Comparison of ENCODE assay signal across 9 cellular contexts in genomic region chr9:133370680-133371079, GRCh38. TPM values are rescaled to one million over a fixed set of nuclear protein-coding genes. Genes with fewer than 3 reads are reported as not detected.
DNase-seq lines count a peak whose midpoint lies in the region; ATAC-seq and TF ChIP-seq lines count a peak whose summit lies in the region.
"Had no signal": no experiment of that assay in that cellular context is flagged by ENCODE, and none has a peak within 500 bp of the region (broad histone marks: within the 10 kb centered on the region; RNA-seq: fewer than 3 reads in every experiment).

No MANE protein-coding gene starts in this region.

- no peak overlapping the region for H3K4me3 ChIP-seq in left lung

- H3K4me1 Mint-ChIP-seq in activated T-helper 1 cell treated with anti-CD3 and anti-CD28 coated beads, Interleukin-12 subunit alpha, Interleukin-12 subunit beta, Interleukin-2, Interleukin-4 antibody, amounts not matched to agents 30 ng/mL and 10 ng/mL and 1 ng/mL, durations not matched to agents 14 hours and 24 hours and 36 hours (ENCODE audit: low read depth): peaks cover 62% of the 10 kb centered on the region

- peak overlapping the region; percentile 41 to 44 for H3K27ac ChIP-seq in left lung

- no peak for TF ChIP-seq CTCF in left lung (IDR thresholded peaks at IDR 0.05)

- peaks cover 34 to 81% of the 10 kb centered on the region in 2 donors for H3K4me1 ChIP-seq in left lung

- ATAC-seq in left lung (peak; percentile 14), HG02970 (IDR thresholded peaks at IDR 0.05; ENCODE audit: low FRiP score, unreplicated experiment) (no peak), HG02763 (IDR thresholded peaks at IDR 0.05; ENCODE audit: unreplicated experiment) (no peak)
- ATAC-seq in stimulated activated naive CD8-positive, alpha-beta T cell treated with anti-CD3 and anti-CD28 coated beads, Interleukin-15, Interleukin-2, amounts not matched to agents 100 U/mL and 50 U/mL, for 24 hours: no peak

- H3K27ac Mint-ChIP-seq in activated T-helper 1 cell treated with anti-CD3 and anti-CD28 coated beads, Interleukin-12 subunit alpha, Interleukin-12 subunit beta, Interleukin-2, Interleukin-4 antibody, amounts not matched to agents 30 ng/mL and 10 ng/mL and 1 ng/mL, durations not matched to agents 14 hours and 24 hours and 36 hours: peak overlapping the region; percentile 76

- H3K36me3 Mint-ChIP-seq in activated T-helper 1 cell treated with anti-CD3 and anti-CD28 coated beads, Interleukin-12 subunit alpha, Interleukin-12 subunit beta, Interleukin-2, Interleukin-4 antibody, amounts not matched to agents 30 ng/mL and 10 ng/mL and 1 ng/mL, durations not matched to agents 14 hours and 24 hours and 36 hours (ENCODE audit: low read depth): peaks cover 53% of the 10 kb centered on the region

- H3K27me3 Mint-ChIP-seq in activated T-helper 1 cell treated with anti-CD3 and anti-CD28 coated beads, Interleukin-12 subunit alpha, Interleukin-12 subunit beta, Interleukin-2, Interleukin-4 antibody, amounts not matched to agents 30 ng/mL and 10 ng/mL and 1 ng/mL, durations not matched to agents 14 hours and 24 hours and 36 hours (ENCODE audit: insufficient read depth): no peaks in the 10 kb centered on the region

- H3K9me3 ChIP-seq in left lung: no peaks in the 10 kb centered on the region

- no peaks in the 10 kb centered on the region for H3K9me3 Mint-ChIP-seq in activated T-helper 1 cell treated with anti-CD3 and anti-CD28 coated beads, Interleukin-12 subunit alpha, Interleukin-12 subunit beta, Interleukin-2, Interleukin-4 antibody, amounts not matched to agents 30 ng/mL and 10 ng/mL and 1 ng/mL, durations not matched to agents 14 hours and 24 hours and 36 hours

- H3K27me3 ChIP-seq in left lung: no peaks in the 10 kb centered on the region

- intact Hi-C loops in activated T-helper 1 cell treated with anti-CD3 and anti-CD28 coated beads, Interleukin-12 subunit alpha, Interleukin-12 subunit beta, Interleukin-2, Interleukin-4 antibody, amounts not matched to agents 30 ng/mL and 10 ng/mL and 1 ng/mL, durations not matched to agents 14 hours and 24 hours and 36 hours (cut with micrococcal nuclease): loop anchor here (1.0 to 10.0 kb wide), 7 partner anchors 14 to 1016 kb away; partner anchors contain the start of genes MED22, RPL7A, SETX and SLC2A6
- intact Hi-C loops in left lung (cut with DNase I): no loop called here

- peaks cover 0 to 64% of the 10 kb centered on the region in 2 donors for H3K36me3 ChIP-seq in left lung

- peak overlapping the region; percentile 83 for H3K4me3 Mint-ChIP-seq in activated T-helper 1 cell treated with anti-CD3 and anti-CD28 coated beads, Interleukin-12 subunit alpha, Interleukin-12 subunit beta, Interleukin-2, Interleukin-4 antibody, amounts not matched to agents 30 ng/mL and 10 ng/mL and 1 ng/mL, durations not matched to agents 14 hours and 24 hours and 36 hours

- DNase-seq in T follicular helper cell (ENCODE audit: low read depth) (peak; percentile 32), left lung (no peak), NCI-H774 (lab: John Stamatoyannopoulos, UW) (no peak)
- peak; percentile 27 for DNase-seq in activated T-helper 1 cell treated with anti-CD3 and anti-CD28 coated beads, Interleukin-12 subunit alpha, Interleukin-12 subunit beta, Interleukin-2, Interleukin-4 antibody, amounts not matched to agents 30 ng/mL and 10 ng/mL and 1 ng/mL, durations not matched to agents 14 hours and 24 hours and 36 hours (ENCODE audit: low spot score)
- peak; percentile 46 for DNase-seq in stimulated activated naive CD8-positive, alpha-beta T cell treated with anti-CD3 and anti-CD28 coated beads, Interleukin-15, Interleukin-2, amounts not matched to agents 100 U/mL and 50 U/mL, for 24 hours
- DNase-seq: amygdala, posterior cingulate gyrus had no signal

RNA-seq across cellular contexts. Expression of gene SURF4, which starts 5.2 kb away (rescaled TPM):
- total RNA-seq in activated T-helper 1 cell treated with anti-CD3 and anti-CD28 coated beads, Interleukin-12 subunit alpha, Interleukin-12 subunit beta, Interleukin-2, Interleukin-4 antibody, amounts not matched to agents 30 ng/mL and 10 ng/mL and 1 ng/mL, durations not matched to agents 14 hours and 24 hours and 36 hours: 236 and 242 TPM in 2 replicates
- 100 to 1,000 TPM; 232 to 252 TPM for total RNA-seq in left lung

RNA-seq across cellular contexts. Expression of gene STKLD1, which starts 5.5 kb away (rescaled TPM):
- total RNA-seq in activated T-helper 1 cell treated with anti-CD3 and anti-CD28 coated beads, Interleukin-12 subunit alpha, Interleukin-12 subunit beta, Interleukin-2, Interleukin-4 antibody, amounts not matched to agents 30 ng/mL and 10 ng/mL and 1 ng/mL, durations not matched to agents 14 hours and 24 hours and 36 hours: 0.64 and 1.5 TPM in 2 replicates
- under 1 TPM; 0.82 to 0.99 TPM for total RNA-seq in left lung

RNA-seq across cellular contexts. Expression of gene SURF2, which starts 14.3 kb away (rescaled TPM):
- total RNA-seq in activated T-helper 1 cell treated with anti-CD3 and anti-CD28 coated beads, Interleukin-12 subunit alpha, Interleukin-12 subunit beta, Interleukin-2, Interleukin-4 antibody, amounts not matched to agents 30 ng/mL and 10 ng/mL and 1 ng/mL, durations not matched to agents 14 hours and 24 hours and 36 hours: 28.6 and 30.9 TPM in 2 replicates
- total RNA-seq in left lung: 10 to 100 TPM; 11.8 to 16.2 TPM

RNA-seq across cellular contexts. Expression of gene SURF1, which starts 14.4 kb away (rescaled TPM):
- total RNA-seq in activated T-helper 1 cell treated with anti-CD3 and anti-CD28 coated beads, Interleukin-12 subunit alpha, Interleukin-12 subunit beta, Interleukin-2, Interleukin-4 antibody, amounts not matched to agents 30 ng/mL and 10 ng/mL and 1 ng/mL, durations not matched to agents 14 hours and 24 hours and 36 hours: 36.3 and 37.7 TPM in 2 replicates
- total RNA-seq in left lung: 10 to 100 TPM; 40.4 to 46.1 TPM

RNA-seq across cellular contexts. Expression of gene RPL7A, which starts 22.7 kb away (rescaled TPM):
- 2,401 and 2,463 TPM in 2 replicates for total RNA-seq in activated T-helper 1 cell treated with anti-CD3 and anti-CD28 coated beads, Interleukin-12 subunit alpha, Interleukin-12 subunit beta, Interleukin-2, Interleukin-4 antibody, amounts not matched to agents 30 ng/mL and 10 ng/mL and 1 ng/mL, durations not matched to agents 14 hours and 24 hours and 36 hours
- 1,000 to 10,000 TPM; 1,624 to 1,706 TPM for total RNA-seq in left lung

Comparison
In these comparisons a context has a peak if more than half of its experiments do, and no peak if none do; other contexts are left out.
1. DNase-seq: peak in T follicular helper cell (single experiment), activated T-helper 1 cell treated with anti-CD3 and anti-CD28 coated beads, Interleukin-12 subunit alpha, Interleukin-12 subunit beta, Interleukin-2, Interleukin-4 antibody, amounts not matched to agents 30 ng/mL and 10 ng/mL and 1 ng/mL, durations not matched to agents 14 hours and 24 hours and 36 hours (single experiment) and stimulated activated naive CD8-positive, alpha-beta T cell treated with anti-CD3 and anti-CD28 coated beads, Interleukin-15, Interleukin-2, amounts not matched to agents 100 U/mL and 50 U/mL, for 24 hours (single experiment); none in left lung (0 of 2) and NCI-H774 (single experiment).